18 cellular contexts compared by ENCODE assay signal in the genomic region with DNA sequence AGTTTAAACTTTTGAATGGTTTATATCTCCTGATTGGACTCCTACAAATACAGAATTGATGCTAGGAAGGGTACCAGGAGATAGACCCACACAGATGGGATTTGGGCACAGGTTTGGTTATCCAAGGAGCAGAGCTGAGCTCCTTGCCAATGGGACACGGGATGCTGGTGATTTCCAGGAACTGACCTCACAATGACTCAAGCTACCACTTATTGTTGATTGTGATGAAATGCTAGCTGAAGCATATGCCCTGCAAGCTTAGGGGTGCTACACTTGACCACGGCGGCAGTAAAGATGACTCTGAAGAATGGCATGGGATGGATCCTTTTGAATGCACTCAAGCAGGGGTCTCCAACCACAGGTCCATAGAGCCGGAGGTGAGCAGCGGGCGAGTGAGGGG.
"Had no signal": no experiment of that assay in that cellular context is flagged by ENCODE, and none has a peak within 500 bp of the region (broad histone marks: within the 10 kb centered on the region; RNA-seq: fewer than 3 reads in every experiment).

No MANE protein-coding gene starts in this region.

- H3K36me3 ChIP-seq: ascending aorta, upper lobe of right lung had no signal

- H3K27me3 ChIP-seq: ascending aorta, spleen, upper lobe of right lung had no signal

- H3K4me3 ChIP-seq: ascending aorta, mucosa of descending colon, spleen, upper lobe of right lung had no signal

- DNase-seq: activated CD4-positive, alpha-beta T cell treated with anti-CD3 and anti-CD28 coated beads, Interleukin-2, amount 10 ng/mL, durations not matched to agents 7 days and 5 days; activated CD4-positive, CD25-positive, alpha-beta regulatory T cell; activated CD8-positive, alpha-beta memory T cell treated with anti-CD3 and anti-CD28 coated beads for 24 hours; activated CD8-positive, alpha-beta memory T cell treated with anti-CD3 and anti-CD28 coated beads, Interleukin-2, amount 50 U/mL, for 48 hours; activated effector memory CD4-positive, alpha-beta T cell treated with Interleukin-2 at 50 U/mL for 16 hours; activated naive CD4-positive, alpha-beta T cell treated with anti-CD3 and anti-CD28 coated beads, Interleukin-2, amount 50 U/mL, for 16 hours; activated T-cell treated with anti-CD3 and anti-CD28 coated beads, Interleukin-2, amount 50 U/mL, for 48 hours; effector memory CD4-positive, alpha-beta T cell; immature natural killer cell; left ventricle myocardium superior; mucosa of descending colon; naive B cell; retina; spleen; stimulated activated CD4-positive, alpha-beta T cell treated with anti-CD3 and anti-CD28 coated beads, Interleukin-4, amount 100 ng/mL, for 4 hours; stimulated activated naive B cell treated with anti-CD40 and anti-IgM and Interleukin-4, amounts not matched to agents 10 μg/mL and 1 μg/mL and 100 μg/mL, for 72 hours; upper lobe of right lung had no signal
